ENCODE assay signal across 28 cellular contexts in the genomic region with DNA sequence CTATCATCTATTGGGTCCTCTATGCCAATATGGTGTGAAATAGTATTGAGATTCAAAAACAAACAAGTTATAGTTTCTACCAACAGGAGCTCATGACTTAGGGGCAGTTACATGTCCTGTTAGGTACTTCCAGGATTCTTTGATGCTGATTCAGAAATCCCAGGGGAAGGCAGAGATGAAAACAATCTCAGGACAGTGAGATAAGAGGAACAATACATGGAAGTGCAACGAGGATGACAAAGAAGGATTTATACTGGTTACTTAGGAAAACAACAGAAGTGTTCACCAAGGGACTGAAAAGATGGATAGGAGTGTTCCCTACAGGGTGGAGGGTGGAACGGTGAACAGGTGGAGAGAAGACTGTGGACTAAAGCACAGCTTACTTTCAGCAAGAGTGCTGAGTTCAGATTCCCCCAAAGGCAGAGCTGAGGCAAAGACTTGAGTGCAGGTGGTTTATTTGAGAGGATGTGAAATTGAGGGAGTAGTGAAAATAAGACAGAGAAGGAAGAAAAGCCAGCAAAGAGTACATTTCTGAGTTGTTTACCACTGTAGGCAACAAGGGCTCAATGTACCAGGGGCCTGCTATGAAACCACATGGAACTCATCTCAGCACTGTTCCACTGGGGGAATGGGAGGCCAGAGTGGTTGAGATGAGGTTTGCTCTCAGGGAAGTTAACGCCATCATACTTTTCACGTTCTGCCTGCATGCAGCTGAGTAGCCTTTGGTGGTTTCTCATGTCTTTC.
DNase-seq lines count a peak whose midpoint lies in the region; ATAC-seq, FAIRE-seq and TF ChIP-seq lines count a peak whose summit lies in the region.
"Had no signal": no experiment of that assay in that cellular context is flagged by ENCODE, and none has a peak within 500 bp of the region (broad histone marks: within the 10 kb centered on the region; RNA-seq: fewer than 3 reads in every experiment).

No MANE protein-coding gene starts in this region.

- RAD21 ChIA-PET in GM12878 (lab: Charles Lee; ENCODE audit: unreplicated experiment) = no interaction called here

- no peak for TF ChIP-seq EP300 in GM12878 (IDR thresholded peaks at IDR 0.05; ENCODE audit: borderline replicate concordance in 1 of 2, control insufficient read depth in 1 of 2, low read depth in 2 of 2, low read length in 2 of 2)

- no peaks in the 10 kb centered on the region for H3K36me3 ChIP-seq in GM12878 (ENCODE audit: control insufficient read depth in 2 of 2, insufficient read depth in 2 of 2, low read length in 1 of 2)
- H3K36me3 ChIP-seq: BE2C, breast epithelium, esophagus squamous epithelium, gastroesophageal sphincter, transverse colon had no signal

- no peaks in the 10 kb centered on the region for H3K79me2 ChIP-seq in GM12878 (ENCODE audit: control insufficient read depth, insufficient read depth, low read length)

- intact Hi-C loops in GM12878 (cut with micrococcal nuclease; ENCODE audit: unreplicated experiment) = no loop called here

- CTCF ChIA-PET in GM12878 (lab: Yijun Ruan, JAX) = interaction anchor here (0.7 kb wide), 1 partner anchor 10 kb away, joined by 3 read pairs; no protein-coding TSS in a partner anchor

- H3K9ac ChIP-seq in GM12878 (ENCODE audit: control insufficient read depth, insufficient read depth, low read length) = no peak overlapping the region
- H3K9ac ChIP-seq: SK-N-SH had no signal

- no peak for TF ChIP-seq RAD21 in GM12878 (IDR thresholded peaks at IDR 0.05; ENCODE audit: insufficient read depth, low read depth, low read length)

- H4K20me1 ChIP-seq in GM12878 (ENCODE audit: control insufficient read depth, insufficient read depth) = no peaks in the 10 kb centered on the region

- H3K4me3 ChIP-seq in GM12878 = no peak overlapping the region
- H3K4me3 ChIP-seq: breast epithelium, esophagus squamous epithelium, gastroesophageal sphincter, transverse colon had no signal

- BruUV-seq in GM12878 (replicated peaks; lab: Mats Ljungman, UMichigan) = no TSS peak

- in situ Hi-C loops in GM12878 (cut with MboI) = no loop called here

- peak; percentile 65 for ATAC-seq in GM21515 (IDR thresholded peaks at IDR 0.05; ENCODE audit: unreplicated experiment)
- peak; percentile 58 for ATAC-seq in GM12878
- no peak for ATAC-seq in HG03175 (IDR thresholded peaks at IDR 0.05; ENCODE audit: unreplicated experiment)
- ATAC-seq: effector memory CD8-positive, alpha-beta T cell; gastroesophageal sphincter had no signal

- no peak overlapping the region for H3K27ac ChIP-seq in GM12878 (ENCODE audit: control insufficient read depth, insufficient read depth)
- H3K27ac ChIP-seq: breast epithelium, esophagus squamous epithelium, gastroesophageal sphincter, transverse colon had no signal

- no peaks in the 10 kb centered on the region for H3K9me3 ChIP-seq in GM12878 (replicated peaks; ENCODE audit: control insufficient read depth, insufficient read depth, low read length)
- H3K9me3 ChIP-seq: BE2C, breast epithelium, esophagus squamous epithelium, gastroesophageal sphincter, SK-N-SH, transverse colon had no signal

- no peak for DNase-seq in GM12891 (ENCODE audit: insufficient read length, low spot score)
- no peak for DNase-seq in GM12878 (ENCODE audit: low read depth, low spot score)
- DNase-seq in lung microvascular endothelial cell (ENCODE audit: low read depth in 2 of 2) = peak; percentile 51 to 75
- DNase-seq in SIG-M5 (lab: John Stamatoyannopoulos, UW) = no peak
- DNase-seq in H54 (ENCODE audit: insufficient read length, low spot score) = no peak
- DNase-seq: ACHN; activated CD4-positive, alpha-beta memory T cell treated with anti-CD3 and anti-CD28 coated beads, Interleukin-2, amount 10 ng/mL, durations not matched to agents 7 days and 5 days; activated CD8-positive, alpha-beta memory T cell treated with anti-CD3 and anti-CD28 coated beads, Interleukin-2, amount 50 U/mL, for 48 hours; BE2C; effector memory CD8-positive, alpha-beta T cell; esophagus squamous epithelium; hypothalamus; immature natural killer cell; mesendoderm; MV-4-11; NCI-H146; nucleus accumbens; OCI-M1; SK-N-SH; small intestine; transverse colon had no signal

- SMC1A ChIA-PET in GM12878 (lab: Charles Lee; ENCODE audit: uncharacterized antibody, unreplicated experiment) = interaction anchor here (0.7 to 1.4 kb wide), 2 partner anchors 49 to 679 kb away, joined by 3 to 5 read pairs; no protein-coding TSS in a partner anchor

- H3K27me3 ChIP-seq in GM12878 (replicated peaks in 1 of 2; ENCODE audit: control insufficient read depth in 2 of 2, insufficient read depth in 2 of 2, low read length in 1 of 2) = no peaks in the 10 kb centered on the region; a peak in 1 of 4 replicates
- H3K27me3 ChIP-seq: BE2C, breast epithelium, transverse colon had no signal

- no peak for TF ChIP-seq POLR2A in GM12891 (IDR thresholded peaks at IDR 0.05; ENCODE audit: low read depth, low read length)
- no peak for TF ChIP-seq POLR2A in GM12878 (IDR thresholded peaks at IDR 0.05; ENCODE audit: low read depth, low read length)
- no peak for TF ChIP-seq POLR2A in H54 (IDR thresholded peaks at IDR 0.05; ENCODE audit: low read depth, low read length)

- peaks cover 3% of the 10 kb centered on the region; the same call in 1 of the 2 replicates for H3K4me1 ChIP-seq in GM12878 (ENCODE audit: control insufficient read depth, insufficient read depth, low read length)
- H3K4me1 ChIP-seq: breast epithelium, esophagus squamous epithelium, gastroesophageal sphincter, transverse colon had no signal

- FAIRE-seq in GM12891 (lab: Jason Lieb, UNC) = peak; percentile 78
- FAIRE-seq in GM12878 (lab: Jason Lieb, UNC) = no peak
- no peak for FAIRE-seq in H54 (lab: Jason Lieb, UNC)
- FAIRE-seq: colon, H1, small intestine, TTC549 had no signal

- H2AFZ ChIP-seq in GM12878 (ENCODE audit: control insufficient read depth, low read depth, low read length) = no peak overlapping the region

- no peak overlapping the region; the same call in 1 of the 2 replicates for H3K4me2 ChIP-seq in GM12878 (ENCODE audit: control insufficient read depth, insufficient read depth)
- H3K4me2 ChIP-seq: SK-N-SH had no signal

- TF ChIP-seq CTCF in GM12878 (IDR thresholded peaks at IDR 0.05 in 2 of 3, conservative IDR thresholded peaks at IDR 0.05 in 1 of 3; ENCODE audit: control insufficient read depth in 2 of 3, extremely low read depth in 1 of 3, insufficient read depth in 1 of 3, low read depth in 3 of 3, low read length in 3 of 3) = no peak

- WGBS in GM12878 (ENCODE audit: insufficient coverage, insufficient replicate concordance, low lambda C conversion rate, missing lambda C conversion rate) = 27% methylated on average over 4 of the region's 4 CpGs

- POLR2A ChIA-PET in GM12878 (lab: Charles Lee) = no interaction called here

TF ChIP-seq in GM12891, 5 proteins besides CTCF, POLR2A, EP300 and RAD21:
- TF ChIP-seq SPI1 (IDR thresholded peaks at IDR 0.05; ENCODE audit: low read depth, low read length) = peak; percentile 58
- TF ChIP-seq POU2F2 (IDR thresholded peaks at IDR 0.05; ENCODE audit: low read depth, low read length) = no peak

TF ChIP-seq in GM12878, 131 proteins besides CTCF, POLR2A, EP300 and RAD21:
- TF ChIP-seq SPI1 (IDR thresholded peaks at IDR 0.05; ENCODE audit: borderline replicate concordance, insufficient read depth, low read depth, low read length) (0 out of 2 replicates have a peak, but pooled peaks have one; percentile 16), RUNX3 (IDR thresholded peaks at IDR 0.05; ENCODE audit: low read length) (peak; percentile 59; the same call in 1 of the 2 replicates), TCF3 (IDR thresholded peaks at IDR 0.05; ENCODE audit: borderline replicate concordance, insufficient read depth, low read depth, low read length) (no peak), SIX5 (IDR thresholded peaks at IDR 0.05; ENCODE audit: low read depth, low read length, severe bottlenecking) (no peak)

Comparison
In these comparisons a context has a peak if more than half of its experiments do, and no peak if none do; other contexts are left out.
1. DNase-seq: peak in lung microvascular endothelial cell (2 of 2); none in GM12891 (single experiment), GM12878 (single experiment), SIG-M5 (single experiment) and H54 (single experiment).